In genomic region chr1:204348722-204349121, GRCh38 we compare ENCODE assay signal across 10 cellular contexts. TPM values are rescaled to one million over a fixed set of nuclear protein-coding genes. Genes with fewer than 3 reads are reported as not detected.
DNase-seq lines count a peak whose midpoint lies in the region; ATAC-seq and TF ChIP-seq lines count a peak whose summit lies in the region.
"Had no signal": no experiment of that assay in that cellular context is flagged by ENCODE, and none has a peak within 500 bp of the region (broad histone marks: within the 10 kb centered on the region; RNA-seq: fewer than 3 reads in every experiment).

No MANE protein-coding gene starts in this region.

- H3K27me3 Mint-ChIP-seq in glutamatergic neuron (ENCODE audit: unreplicated experiment) (peaks cover 6% of the 10 kb centered on the region), Calu3 (ENCODE audit: unreplicated experiment) (no peaks in the 10 kb centered on the region)

- H4K20me1 ChIP-seq in BLaER1 treated with 17β-estradiol and CSF1 and Interleukin-3, amounts not matched to agents 10 nM and 100 nM: no peaks in the 10 kb centered on the region; a peak in 1 of 22 replicates

- H3K9me3 Mint-ChIP-seq in glutamatergic neuron (ENCODE audit: unreplicated experiment) (peaks cover 3% of the 10 kb centered on the region), Calu3 (ENCODE audit: low read depth, unreplicated experiment) (no peaks in the 10 kb centered on the region)

- H3K27ac Mint-ChIP-seq in glutamatergic neuron (ENCODE audit: unreplicated experiment): peak overlapping the region; percentile 78
- no peak overlapping the region for H3K27ac Mint-ChIP-seq in Calu3 (ENCODE audit: unreplicated experiment)

- TF ChIP-seq POLR2A in ovary (IDR thresholded peaks at IDR 0.05): no peak

- H3K9me3 ChIP-seq in BLaER1 treated with 17β-estradiol and CSF1 and Interleukin-3, amounts not matched to agents 10 nM and 100 nM (replicated peaks in 1 of 11): no peaks in the 10 kb centered on the region
- no peaks in the 10 kb centered on the region for H3K9me3 ChIP-seq in ovary
- H3K9me3 ChIP-seq: MG63 had no signal

- DNase-seq in SK-N-DZ (ENCODE audit: low spot score): peak; percentile 87
- DNase-seq in glutamatergic neuron: peak; percentile 72
- DNase-seq in ovary: peak; percentile 82 to 90 (median 84)
- DNase-seq in activated CD4-positive, alpha-beta T cell treated with anti-CD3 and anti-CD28 coated beads for 48 hours: no peak
- DNase-seq in Calu3: no peak
- DNase-seq in NOMO-1 treated with DMSO at 0.1 percent for 48 hours (lab: John Stamatoyannopoulos, UW; ENCODE audit: unreplicated experiment): no peak
- DNase-seq: activated CD4-positive, alpha-beta T cell treated with anti-CD3 and anti-CD28 coated beads for 4 hours; MG63 had no signal

- TF ChIP-seq EP300 in ovary (IDR thresholded peaks at IDR 0.05): no peak

- H3K27me3 ChIP-seq in BLaER1 treated with 17β-estradiol and CSF1 and Interleukin-3, amounts not matched to agents 10 nM and 100 nM: no peaks in the 10 kb centered on the region
- H3K27me3 ChIP-seq in ovary: no peaks in the 10 kb centered on the region
- H3K27me3 ChIP-seq: MG63 had no signal

- no peak overlapping the region for H3K4me3 Mint-ChIP-seq in glutamatergic neuron (ENCODE audit: unreplicated experiment)
- no peak overlapping the region for H3K4me3 Mint-ChIP-seq in Calu3 (ENCODE audit: low read depth, unreplicated experiment)

- ATAC-seq in GM21723 (IDR thresholded peaks at IDR 0.05; ENCODE audit: unreplicated experiment): no peak

- H3K4me1 Mint-ChIP-seq in glutamatergic neuron (ENCODE audit: low read depth, unreplicated experiment) (peaks cover 50% of the 10 kb centered on the region), Calu3 (ENCODE audit: low read depth, unreplicated experiment) (peaks cover 30% of the 10 kb centered on the region)

- no peak overlapping the region for H3K27ac ChIP-seq in BLaER1 treated with 17β-estradiol and CSF1 and Interleukin-3, amounts not matched to agents 10 nM and 100 nM
- peak overlapping the region in 1 of 2 donors; percentile 64 for H3K27ac ChIP-seq in ovary

- H3K4me3 ChIP-seq in BLaER1 treated with 17β-estradiol and CSF1 and Interleukin-3, amounts not matched to agents 10 nM and 100 nM: no peak overlapping the region
- H3K4me3 ChIP-seq in ovary: no peak overlapping the region
- H3K4me3 ChIP-seq: MG63 had no signal

- WGBS in ovary, 3 donors: 7 to 9% (median 8%) methylated on average over 6 of the region's 6 CpGs

- CTCF ChIA-PET in Calu3 (lab: Charles Lee): no interaction called here

- TF ChIP-seq CTCF in glutamatergic neuron (IDR thresholded peaks at IDR 0.05; ENCODE audit: partially characterized antibody, unreplicated experiment) (no peak), ovary (IDR thresholded peaks at IDR 0.05) (no peak), Calu3 (IDR thresholded peaks at IDR 0.05; ENCODE audit: unreplicated experiment) (no peak)

- H3K4me2 ChIP-seq in BLaER1 treated with 17β-estradiol and CSF1 and Interleukin-3, amounts not matched to agents 10 nM and 100 nM: peak overlapping the region; percentile 11 to 64 (median 51); a peak in 21 of 22 replicates

- intact Hi-C loops in ovary (cut with DNase I): no loop called here
- intact Hi-C loops in Calu3 (cut with micrococcal nuclease; ENCODE audit: unreplicated experiment): no loop called here

- no TSS peak for BruUV-seq in Calu3 (replicated peaks; lab: Mats Ljungman, UMichigan)

- no peaks in the 10 kb centered on the region for H3K36me3 ChIP-seq in BLaER1 treated with 17β-estradiol and CSF1 and Interleukin-3, amounts not matched to agents 10 nM and 100 nM
- H3K36me3 ChIP-seq in ovary: no peaks in the 10 kb centered on the region
- H3K36me3 ChIP-seq: MG63 had no signal

- H3K4me1 ChIP-seq in BLaER1 treated with 17β-estradiol and CSF1 and Interleukin-3, amounts not matched to agents 10 nM and 100 nM: peaks cover 8 to 44% (median 33%) of the 10 kb centered on the region in 10 experiments; a peak in 19 of 20 replicates
- H3K4me1 ChIP-seq in ovary (ENCODE audit: insufficient read depth): peaks cover 15% of the 10 kb centered on the region

- H3K9ac ChIP-seq in BLaER1 treated with 17β-estradiol and CSF1 and Interleukin-3, amounts not matched to agents 10 nM and 100 nM: peak overlapping the region in 2 of 11 experiments; percentile 5 to 24; a peak in 2 of 22 replicates

- H3K36me3 Mint-ChIP-seq in glutamatergic neuron (ENCODE audit: unreplicated experiment) (no peaks in the 10 kb centered on the region), Calu3 (ENCODE audit: insufficient read depth, unreplicated experiment) (no peaks in the 10 kb centered on the region)

RNA-seq across cellular contexts. Expression of gene PLEKHA6, which starts 11.0 kb away (rescaled TPM):
- 17.1 and 19.1 TPM in 2 replicates for polyA plus RNA-seq in SK-N-DZ (2014; cell fraction: cytosol; rRNA removed)
- polyA plus RNA-seq in SK-N-DZ (2014; cell fraction: nucleus; rRNA removed): 31.2 and 68.2 TPM in 2 replicates
- total RNA-seq in glutamatergic neuron (ENCODE audit: unreplicated experiment): 72.7 TPM
- total RNA-seq in ovary: 10 to 100 TPM in 2 of 7 donors, 1 to 10 TPM in 5; 2.3 to 20.5 (median 9.3) TPM
- 1 to 10 TPM; 2.5 to 4.9 TPM for polyA plus RNA-seq in ovary
- 94.9 and 101 TPM in 2 replicates for total RNA-seq in Calu3 (2022)

Comparison
In these comparisons a context has a peak if more than half of its experiments do, and no peak if none do; other contexts are left out.
1. DNase-seq: peak in SK-N-DZ (single experiment), glutamatergic neuron (single experiment) and ovary (5 of 5); none in activated CD4-positive, alpha-beta T cell treated with anti-CD3 and anti-CD28 coated beads for 48 hours (single experiment), Calu3 (single experiment) and NOMO-1 treated with DMSO at 0.1 percent for 48 hours (single experiment).